22 cellular contexts compared by ENCODE assay signal in the genomic region with DNA sequence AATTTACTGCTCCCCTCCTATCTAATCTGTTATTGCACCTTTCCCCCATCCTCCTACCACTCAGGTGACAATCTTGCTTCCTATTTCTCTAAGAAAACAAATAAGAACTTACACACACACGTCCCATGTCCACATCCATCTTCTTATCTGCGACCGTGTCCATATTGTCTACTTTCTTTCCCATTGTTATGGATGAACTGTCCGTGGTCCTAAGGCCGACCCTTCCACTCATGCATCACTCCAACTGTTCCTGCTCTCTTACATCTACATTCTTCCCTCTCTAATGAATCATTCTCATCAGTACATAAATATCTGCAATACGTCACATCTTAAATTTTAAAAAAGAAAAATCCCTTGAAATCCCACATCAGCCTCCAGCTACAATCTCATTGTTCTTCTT.
"Had no signal": no experiment of that assay in that cellular context is flagged by ENCODE, and none has a peak within 500 bp of the region (broad histone marks: within the 10 kb centered on the region; RNA-seq: fewer than 3 reads in every experiment).

No MANE protein-coding gene starts in this region.

- H3K27ac ChIP-seq: HL-60, RWPE1 had no signal

- H3K36me3 ChIP-seq: MG63 had no signal

- DNase-seq: Karpas-422, KG1, MG63, NCI-H1092, NCI-H1105 treated with DMSO at 0.1 percent for 48 hours, NCI-H1417 treated with DMSO at 0.1 percent for 48 hours, NCI-H146, NCI-H1694 treated with DMSO at 0.1 percent for 48 hours, NCI-H1930, NCI-H2081, NCI-H2107, NCI-H2227 treated with DMSO at 0.1 percent for 48 hours, NCI-H446, NCI-H510A, NCI-H524 treated with DMSO at 0.1 percent for 48 hours, NCI-H69, NCI-H774, PC-3, SHP77 had no signal

- ATAC-seq: Panc1, PC-3 had no signal

- H3K27me3 ChIP-seq: MG63 had no signal

- H3K9me3 ChIP-seq: MG63 had no signal

- H3K4me3 ChIP-seq: MG63 had no signal
